Comparison of ENCODE assay signal across 10 cellular contexts in the genomic region with DNA sequence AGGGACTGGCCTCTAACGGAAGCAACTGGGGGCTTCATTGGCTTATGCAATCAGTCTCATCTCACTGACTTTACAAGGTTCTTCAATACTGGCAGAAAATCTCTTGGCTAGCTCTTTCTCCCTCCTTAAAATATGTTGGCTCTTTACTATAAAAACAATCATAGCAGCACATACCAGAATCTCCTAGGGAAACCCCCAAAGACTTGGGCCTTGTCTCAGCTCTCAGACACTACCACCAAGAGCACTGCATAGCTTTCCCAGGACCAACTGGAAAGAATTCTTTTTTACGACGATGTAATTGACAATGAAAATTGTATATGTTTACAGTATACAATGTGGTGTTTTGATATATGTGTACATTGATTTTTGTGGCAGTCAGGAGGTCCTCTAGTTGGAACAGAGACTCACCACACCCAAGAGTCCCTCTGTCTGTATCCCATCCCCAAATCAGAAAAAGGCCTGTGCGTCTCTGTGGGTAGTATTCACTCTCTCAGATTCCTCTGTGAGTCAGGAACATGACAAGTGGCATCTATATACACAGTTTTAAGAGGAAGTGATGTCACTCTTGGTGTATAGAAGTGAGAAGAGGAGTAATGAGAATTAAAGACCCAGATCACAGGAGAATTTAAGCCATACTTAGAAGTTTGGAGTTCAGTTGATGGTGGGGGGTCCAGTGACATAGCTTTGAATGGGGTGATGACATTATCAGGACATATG. TPM values are rescaled to one million over a fixed set of nuclear protein-coding genes. Genes with fewer than 3 reads are reported as not detected.
DNase-seq lines count a peak whose midpoint lies in the region; ATAC-seq and TF ChIP-seq lines count a peak whose summit lies in the region.
"Had no signal": no experiment of that assay in that cellular context is flagged by ENCODE, and none has a peak within 500 bp of the region (broad histone marks: within the 10 kb centered on the region; RNA-seq: fewer than 3 reads in every experiment).

No MANE protein-coding gene starts in this region.

- intact Hi-C loops in ovary (cut with DNase I): no loop called here

- H3K27ac ChIP-seq in Peyer's patch (peak overlapping the region; percentile 51 to 100 (median 83)), neutrophil (peak overlapping the region; percentile 92), ovary (no peak overlapping the region)

- no peak for TF ChIP-seq CTCF in GM12865 (IDR thresholded peaks at IDR 0.05; ENCODE audit: insufficient read depth, low read depth, low read length, missing control alignments)
- no peak for TF ChIP-seq CTCF in Peyer's patch (IDR thresholded peaks at IDR 0.05)
- no peak for TF ChIP-seq CTCF in neutrophil (IDR thresholded peaks at IDR 0.05)
- TF ChIP-seq CTCF in ovary (IDR thresholded peaks at IDR 0.05): no peak

- H3K36me3 ChIP-seq in Peyer's patch: no peaks in the 10 kb centered on the region
- peaks cover 20% of the 10 kb centered on the region for H3K36me3 ChIP-seq in neutrophil
- H3K36me3 ChIP-seq in ovary: no peaks in the 10 kb centered on the region
- no peaks in the 10 kb centered on the region for H3K36me3 ChIP-seq in H7 (replicated peaks; ENCODE audit: control insufficient read depth, insufficient read depth, low read length)

- peak; percentile 50 for DNase-seq in GM12865 (ENCODE audit: low read depth)
- DNase-seq in Peyer's patch: no peak
- DNase-seq in central memory CD4-positive, alpha-beta T cell: peak; percentile 59
- DNase-seq in SHP77 treated with DMSO at 0.1 percent for 48 hours (lab: John Stamatoyannopoulos, UW): no peak
- no peak for DNase-seq in ovary
- DNase-seq in H7: no peak
- DNase-seq: NCI-H345, nucleus accumbens had no signal

- no peak overlapping the region for H3K4me3 ChIP-seq in GM12865 (ENCODE audit: low read depth, low read length)
- no peak overlapping the region for H3K4me3 ChIP-seq in Peyer's patch
- peak overlapping the region; percentile 46 to 60 for H3K4me3 ChIP-seq in neutrophil (ENCODE audit: low read depth in 1 of 2, low read length in 1 of 2)
- H3K4me3 ChIP-seq in ovary: no peak overlapping the region
- no peak overlapping the region for H3K4me3 ChIP-seq in H7 (ENCODE audit: insufficient read depth, low read depth, low read length)

- TF ChIP-seq POLR2A in Peyer's patch (IDR thresholded peaks at IDR 0.05) (peak; percentile 12 to 35), ovary (IDR thresholded peaks at IDR 0.05) (no peak)

- TF ChIP-seq EP300 in ovary (IDR thresholded peaks at IDR 0.05): no peak

- H3K4me1 ChIP-seq in Peyer's patch (peaks cover 5 to 78% (median 27%) of the 10 kb centered on the region in 4 donors), neutrophil (ENCODE audit: control insufficient read depth in 1 of 2, insufficient read depth in 1 of 2, low read depth in 1 of 2, low read length in 1 of 2) (peaks cover 100% of the 10 kb centered on the region in 2 experiments), ovary (ENCODE audit: insufficient read depth) (no peaks in the 10 kb centered on the region)

- no peak for ATAC-seq in GM19023 (IDR thresholded peaks at IDR 0.05; ENCODE audit: unreplicated experiment)

- H3K27me3 ChIP-seq in Peyer's patch (no peaks in the 10 kb centered on the region), neutrophil (no peaks in the 10 kb centered on the region), ovary (no peaks in the 10 kb centered on the region), H7 (ENCODE audit: control insufficient read depth, insufficient read depth, low read length) (no peaks in the 10 kb centered on the region)

- H3K9me3 ChIP-seq in Peyer's patch (no peaks in the 10 kb centered on the region), neutrophil (no peaks in the 10 kb centered on the region), ovary (no peaks in the 10 kb centered on the region)

- WGBS in ovary, 3 donors: 68 to 79% (median 78%) methylated on average over 4 of the region's 4 CpGs

RNA-seq across cellular contexts. Expression of a gene that starts 21.1 kb away (rescaled TPM):
- total RNA-seq in Peyer's patch (100 to 1,000 TPM in 1 of 4 donors, 10 to 100 TPM in 3; 24.7 to 170 (median 33.7) TPM), ovary (10 to 100 TPM; 11.6 to 25.7 (median 15.4) TPM)
- 10 to 100 TPM; 10.7 to 72.0 TPM for polyA plus RNA-seq in ovary
- total RNA-seq in H7 (2014; rRNA removed; shearing (Covaris generic)): 9.5 and 12.4 TPM in 2 replicates

RNA-seq across cellular contexts. Expression of a gene that starts 55.7 kb away (rescaled TPM):
- total RNA-seq in Peyer's patch (1 to 10 TPM in 3 of 4 donors, under 1 TPM in 1; 0.88 to 5.8 (median 2.3) TPM), ovary (1 to 10 TPM in 5 of 7 donors, under 1 TPM in 2; 0.60 to 3.4 (median 1.2) TPM)
- polyA plus RNA-seq in ovary: 1 to 10 TPM in 1 of 2 donors, under 1 TPM in 1; 0.64 to 1.5 TPM
- 4.0 and 7.2 TPM in 2 replicates for total RNA-seq in H7 (2014; rRNA removed; shearing (Covaris generic))

Comparison
In these comparisons a context has a peak if more than half of its experiments do, and no peak if none do; other contexts are left out.
1. DNase-seq: peak in GM12865 (single experiment) and central memory CD4-positive, alpha-beta T cell (single experiment); none in Peyer's patch (0 of 3), SHP77 treated with DMSO at 0.1 percent for 48 hours (single experiment), ovary (0 of 5) and H7 (single experiment).
2. H3K4me3 ChIP-seq: peak in neutrophil (2 of 2); none in GM12865 (single experiment), Peyer's patch (0 of 4), ovary (single experiment) and H7 (single experiment).
3. H3K27ac ChIP-seq: peak in Peyer's patch (4 of 4) and neutrophil (single experiment); none in ovary (0 of 2).